20 cellular contexts compared by ENCODE assay signal in genomic region chr12:3333583-3333982, GRCh38.
DNase-seq lines count a peak whose midpoint lies in the region; ATAC-seq, FAIRE-seq and TF ChIP-seq lines count a peak whose summit lies in the region.
"Had no signal": no experiment of that assay in that cellular context is flagged by ENCODE, and none has a peak within 500 bp of the region (broad histone marks: within the 10 kb centered on the region; RNA-seq: fewer than 3 reads in every experiment).

No MANE protein-coding gene starts in this region.

- ATAC-seq in RWPE2 (ENCODE audit: low read depth) (peak; percentile 44; the same call in 1 of the 3 replicates), left ventricle myocardium superior (peak; percentile 61), GM21576 (IDR thresholded peaks at IDR 0.05; ENCODE audit: unreplicated experiment) (no peak)
- no peak for ATAC-seq in CD4-positive, alpha-beta T cell (ENCODE audit: poor library complexity)

- H3K27me3 Mint-ChIP-seq in progenitor cell of endocrine pancreas: peaks cover 30% of the 10 kb centered on the region
- H3K27me3 Mint-ChIP-seq in CD4-positive, alpha-beta T cell: peaks cover 15% of the 10 kb centered on the region

- POLR2A ChIA-PET in CD4-positive, alpha-beta T cell (lab: Charles Lee): no interaction called here

- H3K36me3 Mint-ChIP-seq in progenitor cell of endocrine pancreas (ENCODE audit: insufficient read depth): no peaks in the 10 kb centered on the region
- no peaks in the 10 kb centered on the region for H3K36me3 Mint-ChIP-seq in CD4-positive, alpha-beta T cell (ENCODE audit: low read depth)

- H3K4me3 Mint-ChIP-seq in progenitor cell of endocrine pancreas (ENCODE audit: low read depth): no peak overlapping the region
- no peak overlapping the region for H3K4me3 Mint-ChIP-seq in CD4-positive, alpha-beta T cell
- H3K4me3 Mint-ChIP-seq: nephron had no signal

- no peaks in the 10 kb centered on the region for H3K9me3 ChIP-seq in RWPE2 (ENCODE audit: severe bottlenecking)
- no peaks in the 10 kb centered on the region for H3K9me3 ChIP-seq in kidney (ENCODE audit: control insufficient read depth in 1 of 2, low read length in 2 of 2)
- no peaks in the 10 kb centered on the region for H3K9me3 ChIP-seq in CD4-positive, alpha-beta T cell (ENCODE audit: control insufficient read depth, low read length)
- H3K9me3 ChIP-seq: colonic mucosa had no signal

- no peak overlapping the region for H3K4me3 ChIP-seq in RWPE2 (ENCODE audit: severe bottlenecking)
- H3K4me3 ChIP-seq in kidney (ENCODE audit: low read length in 2 of 2): no peak overlapping the region
- H3K4me3 ChIP-seq: colonic mucosa, skin epidermis had no signal

- CTCF ChIA-PET in CD4-positive, alpha-beta T cell (lab: Charles Lee): interaction anchor here (1.1 kb wide), 1 partner anchor 33 kb away, joined by 3 read pairs; no protein-coding TSS in a partner anchor

- H3K4me1 ChIP-seq in RWPE2 (ENCODE audit: insufficient read depth, poor library complexity, severe bottlenecking): no peaks in the 10 kb centered on the region
- H3K4me1 ChIP-seq in kidney (ENCODE audit: control insufficient read depth in 1 of 2, insufficient read depth in 1 of 2, low read depth in 1 of 2, low read length in 2 of 2): no peaks in the 10 kb centered on the region
- H3K4me1 ChIP-seq: colonic mucosa had no signal

- H3K36me3 ChIP-seq in RWPE2 (ENCODE audit: low read depth): no peaks in the 10 kb centered on the region
- no peaks in the 10 kb centered on the region for H3K36me3 ChIP-seq in kidney (ENCODE audit: control insufficient read depth in 1 of 2, insufficient read depth in 2 of 2, low read length in 2 of 2)
- H3K36me3 ChIP-seq: colonic mucosa had no signal

- TF ChIP-seq CTCF in RWPE2 (IDR thresholded peaks at IDR 0.05; ENCODE audit: poor library complexity, severe bottlenecking) (peak; percentile 8), progenitor cell of endocrine pancreas (IDR thresholded peaks at IDR 0.05; ENCODE audit: unreplicated experiment) (peak; percentile 42), kidney (IDR thresholded peaks at IDR 0.05; ENCODE audit: borderline replicate concordance, extremely low read depth, insufficient read depth) (no peak)
- TF ChIP-seq CTCF in CD4-positive, alpha-beta T cell (IDR thresholded peaks at IDR 0.05): no peak

- peak; percentile 15 for DNase-seq in NCI-H146 (lab: John Stamatoyannopoulos, UW)
- no peak for DNase-seq in NCI-H146 treated with DMSO at 0.1 percent for 48 hours (lab: John Stamatoyannopoulos, UW; ENCODE audit: unreplicated experiment)
- DNase-seq in RWPE2 (ENCODE audit: low spot score): no peak
- DNase-seq in left ventricle myocardium superior: peak; percentile 47
- DNase-seq in progenitor cell of endocrine pancreas (ENCODE audit: low spot score, unreplicated experiment): no peak
- no peak for DNase-seq in kidney
- DNase-seq in CD4-positive, alpha-beta T cell: no peak
- DNase-seq: activated CD4-positive, alpha-beta T cell treated with anti-CD3 and anti-CD28 coated beads, Interleukin-2, amount 50 U/mL, for 48 hours; colonic mucosa; hippocampal formation; mammary epithelial cell; NCI-H187; NCI-H524 treated with DMSO at 0.1 percent for 48 hours; stimulated activated naive CD4-positive, alpha-beta T cell had no signal

- FAIRE-seq in kidney (lab: Jason Lieb, UNC): no peak
- FAIRE-seq: A204.1, urothelium cell line had no signal

- no peak overlapping the region for H3K9ac ChIP-seq in kidney (ENCODE audit: low read length in 2 of 2)

- no peaks in the 10 kb centered on the region for H3K9me3 Mint-ChIP-seq in progenitor cell of endocrine pancreas (ENCODE audit: low read depth)
- no peaks in the 10 kb centered on the region for H3K9me3 Mint-ChIP-seq in CD4-positive, alpha-beta T cell
- H3K9me3 Mint-ChIP-seq: nephron had no signal

- intact Hi-C loops in left ventricle myocardium superior (cut with micrococcal nuclease) (no loop called here), kidney (cut with DNase I) (no loop called here)
- intact Hi-C loops in CD4-positive, alpha-beta T cell (cut with DNase I, micrococcal nuclease): no loop called here

- H3K27ac ChIP-seq in RWPE2 (ENCODE audit: poor library complexity, severe bottlenecking) (no peak overlapping the region), kidney (ENCODE audit: low read depth in 2 of 2, low read length in 2 of 2) (no peak overlapping the region)
- no peak overlapping the region for H3K27ac ChIP-seq in CD4-positive, alpha-beta T cell (ENCODE audit: low read depth, low read length)
- H3K27ac ChIP-seq: colonic mucosa, RWPE1, skin epidermis had no signal

- no peak overlapping the region for H3K27ac Mint-ChIP-seq in progenitor cell of endocrine pancreas
- no peak overlapping the region for H3K27ac Mint-ChIP-seq in CD4-positive, alpha-beta T cell
- H3K27ac Mint-ChIP-seq: nephron had no signal

- peaks cover 2% of the 10 kb centered on the region for H3K4me1 Mint-ChIP-seq in progenitor cell of endocrine pancreas (ENCODE audit: low read depth)
- no peaks in the 10 kb centered on the region for H3K4me1 Mint-ChIP-seq in CD4-positive, alpha-beta T cell (ENCODE audit: low read depth)
- H3K4me1 Mint-ChIP-seq: nephron had no signal

- H3K27me3 ChIP-seq in RWPE2 (ENCODE audit: insufficient read depth, poor library complexity, severe bottlenecking): no peaks in the 10 kb centered on the region
- peaks cover 4% of the 10 kb centered on the region for H3K27me3 ChIP-seq in CD4-positive, alpha-beta T cell (ENCODE audit: control insufficient read depth, insufficient read depth, low read length)
- H3K27me3 ChIP-seq: colonic mucosa had no signal

Comparison
In these comparisons a context has a peak if more than half of its experiments do, and no peak if none do; other contexts are left out.
1. DNase-seq: peak in NCI-H146 (single experiment) and left ventricle myocardium superior (single experiment); none in NCI-H146 treated with DMSO at 0.1 percent for 48 hours (single experiment), RWPE2 (single experiment), progenitor cell of endocrine pancreas (single experiment), kidney (single experiment) and CD4-positive, alpha-beta T cell (0 of 10).
2. ATAC-seq: peak in RWPE2 (single experiment) and left ventricle myocardium superior (single experiment); none in GM21576 (single experiment) and CD4-positive, alpha-beta T cell (single experiment).
3. CTCF ChIP-seq: peak in RWPE2 (single experiment) and progenitor cell of endocrine pancreas (single experiment); none in kidney (single experiment) and CD4-positive, alpha-beta T cell (single experiment).